ENCODE assay signal across 14 cellular contexts in the genomic region with DNA sequence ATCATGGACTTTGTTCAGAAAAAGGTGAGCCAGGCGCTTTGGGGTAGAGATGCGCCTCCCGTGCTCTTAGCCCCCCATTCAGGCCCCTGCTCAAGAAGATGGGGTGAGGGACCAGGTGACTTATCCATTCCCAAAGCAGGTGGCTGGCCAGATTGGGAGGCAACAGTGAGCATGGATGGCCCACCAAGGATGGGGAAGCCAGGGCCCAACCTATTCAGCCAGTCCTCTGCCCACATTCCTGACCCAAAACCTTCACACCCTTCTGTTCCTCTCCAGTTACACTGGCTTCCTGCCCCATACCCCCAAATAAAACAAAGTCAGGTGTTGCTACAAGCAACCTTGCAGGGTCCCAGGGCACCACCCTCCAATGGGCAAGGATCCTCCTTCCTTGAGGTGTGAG.
"Had no signal": no experiment of that assay in that cellular context is flagged by ENCODE, and none has a peak within 500 bp of the region (broad histone marks: within the 10 kb centered on the region; RNA-seq: fewer than 3 reads in every experiment).

No MANE protein-coding gene starts in this region.

- H3K4me3 ChIP-seq: ascending aorta, prostate gland, SJSA1 had no signal

- H3K27me3 Mint-ChIP-seq: activated B cell treated with CpG ODN at 0.5 μM for 24 hours; activated CD4-positive, alpha-beta T cell treated with anti-CD3 and anti-CD28 coated beads, Interleukin-2, amount 10 ng/mL, durations not matched to agents 24 days and 14 days had no signal

- H3K27me3 ChIP-seq: ascending aorta, SJSA1 had no signal

- H3K27ac ChIP-seq: ascending aorta, SJSA1 had no signal

- H3K9me3 Mint-ChIP-seq: activated B cell treated with CpG ODN at 0.5 μM for 24 hours; activated CD4-positive, alpha-beta T cell treated with anti-CD3 and anti-CD28 coated beads, Interleukin-2, amount 10 ng/mL, durations not matched to agents 24 days and 14 days; activated T-cell treated with anti-CD3 and anti-CD28 coated beads, Interleukin-2, amount 50 U/mL, for 72 hours; nephron had no signal

- H3K36me3 ChIP-seq: ascending aorta, prostate gland, SJSA1 had no signal

- H3K36me3 Mint-ChIP-seq: stimulated activated naive B cell treated with anti-CD40 and anti-IgM and Interleukin-4, amounts not matched to agents 10 μg/mL and 1 μg/mL and 100 μg/mL, for 72 hours had no signal

- H3K4me1 Mint-ChIP-seq: activated B cell treated with CpG ODN at 0.5 μM for 24 hours; stimulated activated naive B cell treated with anti-CD40 and anti-IgM and Interleukin-4, amounts not matched to agents 10 μg/mL and 1 μg/mL and 100 μg/mL, for 72 hours had no signal

- H3K9me3 ChIP-seq: ascending aorta, prostate gland, SJSA1 had no signal

- H3K4me3 Mint-ChIP-seq: activated B cell treated with CpG ODN at 0.5 μM for 24 hours; activated CD4-positive, alpha-beta T cell treated with anti-CD3 and anti-CD28 coated beads, Interleukin-2, amount 10 ng/mL, durations not matched to agents 24 days and 14 days; activated T-cell treated with anti-CD3 and anti-CD28 coated beads, Interleukin-2, amount 50 U/mL, for 72 hours; stimulated activated naive B cell treated with anti-CD40 and anti-IgM and Interleukin-4, amounts not matched to agents 10 μg/mL and 1 μg/mL and 100 μg/mL, for 72 hours had no signal

- H3K27ac Mint-ChIP-seq: activated B cell treated with CpG ODN at 0.5 μM for 24 hours; activated CD4-positive, alpha-beta T cell treated with anti-CD3 and anti-CD28 coated beads, Interleukin-2, amount 10 ng/mL, durations not matched to agents 24 days and 14 days; activated T-cell treated with anti-CD3 and anti-CD28 coated beads, Interleukin-2, amount 50 U/mL, for 72 hours; stimulated activated naive B cell treated with anti-CD40 and anti-IgM and Interleukin-4, amounts not matched to agents 10 μg/mL and 1 μg/mL and 100 μg/mL, for 72 hours had no signal

- DNase-seq: activated B cell treated with CpG ODN at 0.5 μM for 24 hours; activated CD4-positive, alpha-beta T cell treated with anti-CD3 and anti-CD28 coated beads, Interleukin-2, amount 10 ng/mL, durations not matched to agents 24 days and 14 days; activated CD8-positive, alpha-beta memory T cell treated with anti-CD3 and anti-CD28 coated beads, Interleukin-2, amount 50 U/mL, for 48 hours; activated naive CD4-positive, alpha-beta T cell; activated T-cell treated with anti-CD3 and anti-CD28 coated beads, Interleukin-2, amount 50 U/mL, for 72 hours; erythroblast; kidney glomerular epithelial cell; occipital lobe; stimulated activated CD4-positive, alpha-beta T cell treated with anti-CD3 and anti-CD28 coated beads, Interleukin-2, amount 100 ng/mL, for 48 hours; stimulated activated naive B cell treated with anti-CD40 and anti-IgM and Interleukin-4, amounts not matched to agents 10 μg/mL and 1 μg/mL and 100 μg/mL, for 72 hours had no signal

- ATAC-seq: activated T-cell treated with anti-CD3 and anti-CD28 coated beads, Interleukin-2, amount 50 U/mL, for 72 hours; stimulated activated naive B cell treated with anti-CD40 and anti-IgM and Interleukin-4, amounts not matched to agents 10 μg/mL and 1 μg/mL and 100 μg/mL, for 72 hours had no signal

- H3K4me1 ChIP-seq: prostate gland, SJSA1 had no signal
